ENCODE assay signal across 19 cellular contexts in genomic region chr7:1101580-1102431, GRCh38. TPM values are rescaled to one million over a fixed set of nuclear protein-coding genes. Genes with fewer than 3 reads are reported as not detected.
DNase-seq lines count a peak whose midpoint lies in the region; ATAC-seq, FAIRE-seq and TF ChIP-seq lines count a peak whose summit lies in the region.
"Had no signal": no experiment of that assay in that cellular context is flagged by ENCODE, and none has a peak within 500 bp of the region (broad histone marks: within the 10 kb centered on the region; RNA-seq: fewer than 3 reads in every experiment).

No MANE protein-coding gene starts in this region.

- peak overlapping the region in 1 of 6 donors; percentile 16 for H3K27ac Mint-ChIP-seq in immature natural killer cell
- H3K27ac Mint-ChIP-seq: activated B cell treated with CpG ODN at 0.5 μM for 24 hours had no signal

- no peak for FAIRE-seq in D721Med (lab: Jason Lieb, UNC)

- POLR2A ChIA-PET in IMR-90 (lab: Charles Lee; ENCODE audit: unreplicated experiment), result no interaction called here

- H2AK5ac ChIP-seq in IMR-90 (ENCODE audit: low read depth, low read length), result no peak overlapping the region

- no peak for TF ChIP-seq EP300 in stomach (IDR thresholded peaks at IDR 0.05)

- no peak overlapping the region for H3K18ac ChIP-seq in IMR-90 (ENCODE audit: low read depth, low read length)

- H3K4me3 ChIP-seq in IMR-90 (ENCODE audit: insufficient read depth, low read depth, low read length) (no peak overlapping the region), body of pancreas (no peak overlapping the region), right lobe of liver (no peak overlapping the region), stomach (no peak overlapping the region)
- H3K4me3 ChIP-seq: dorsolateral prefrontal cortex, HAP-1, left ventricle myocardium inferior, tibial nerve had no signal

- no peak overlapping the region for H4K5ac ChIP-seq in IMR-90 (ENCODE audit: low read depth, low read length)

- H2BK20ac ChIP-seq in IMR-90 (ENCODE audit: low read depth, low read length), result no peak overlapping the region

- H3K4me3 Mint-ChIP-seq in immature natural killer cell, result no peak overlapping the region
- H3K4me3 Mint-ChIP-seq: activated B cell treated with CpG ODN at 0.5 μM for 24 hours; activated CD8-positive, alpha-beta memory T cell treated with anti-CD3 and anti-CD28 coated beads, Interleukin-2, amount 10 ng/mL, durations not matched to agents 7 days and 5 days had no signal

- H4K8ac ChIP-seq in IMR-90 (ENCODE audit: low read depth in 2 of 2, low read length in 2 of 2), result no peak overlapping the region

- no peaks in the 10 kb centered on the region for H3K9me3 Mint-ChIP-seq in immature natural killer cell

- H3K23ac ChIP-seq in IMR-90 (ENCODE audit: low read depth, low read length), result no peak overlapping the region

- in situ Hi-C loops in IMR-90 (cut with MboI; ENCODE audit: low sequenced_read_pairs), result no loop called here

- H2AFZ ChIP-seq in IMR-90 (replicated peaks; ENCODE audit: low read length, poor library complexity), result no peak overlapping the region

- WGBS in IMR-90 (ENCODE audit: extremely low coverage in 2 of 2, insufficient read length in 1 of 2), 2 experiments, result 90% methylated on average over 28 of the region's 47 CpGs; no CpG with 5 or more reads in 1 of the 2 experiments
- 66 to 78% methylated on average over 22 to 47 of the region's 47 CpGs for WGBS in body of pancreas, 2 donors
- WGBS in right lobe of liver (ENCODE audit: insufficient coverage, low coverage, low lambda C conversion rate, missing lambda C conversion rate), result 54% methylated on average over 22 of the region's 47 CpGs
- WGBS in stomach, 5 donors, result 59 to 84% (median 68%) methylated on average over 34 to 47 of the region's 47 CpGs

- no peak for TF ChIP-seq CTCF in IMR-90 (conservative IDR thresholded peaks at IDR 0.05; ENCODE audit: low read depth, low read length)
- no peak for TF ChIP-seq CTCF in body of pancreas (IDR thresholded peaks at IDR 0.05)
- TF ChIP-seq CTCF in right lobe of liver (IDR thresholded peaks at IDR 0.05), result no peak
- no peak for TF ChIP-seq CTCF in stomach (IDR thresholded peaks at IDR 0.05)
- TF ChIP-seq CTCF in D721Med (IDR thresholded peaks at IDR 0.05; ENCODE audit: insufficient read depth, missing control alignments), result no peak
- no peak for TF ChIP-seq CTCF in GM20000 (IDR thresholded peaks at IDR 0.05; ENCODE audit: extremely low read depth, missing control alignments)

- H3K4ac ChIP-seq in IMR-90 (ENCODE audit: low read depth, low read length), result no peak overlapping the region

- no peak overlapping the region for H4K91ac ChIP-seq in IMR-90 (ENCODE audit: insufficient read depth, low read depth, low read length)

- BruUV-seq in IMR-90 (replicated peaks; lab: Mats Ljungman, UMichigan), result no TSS peak

- H3K9ac ChIP-seq in IMR-90 (ENCODE audit: low read depth, low read length), result no peak overlapping the region

- H3K4me1 ChIP-seq in IMR-90 (ENCODE audit: control insufficient read depth, insufficient read depth, low read length) (peaks cover 2% of the 10 kb centered on the region; the same call in 1 of the 2 replicates), body of pancreas (peaks cover 26% of the 10 kb centered on the region), right lobe of liver (peaks cover 0 to 34% (median 19%) of the 10 kb centered on the region in 4 donors), stomach (peaks cover 43 to 72% (median 52%) of the 10 kb centered on the region in 4 donors)
- H3K4me1 ChIP-seq: HAP-1 had no signal

- H4K20me1 ChIP-seq in IMR-90 (ENCODE audit: insufficient read depth, low read length), result peaks cover 11% of the 10 kb centered on the region; the same call in 1 of the 2 replicates

- H3K9me3 ChIP-seq in IMR-90 (ENCODE audit: control insufficient read depth, insufficient read depth, low read length) (no peaks in the 10 kb centered on the region), body of pancreas (no peaks in the 10 kb centered on the region), right lobe of liver (no peaks in the 10 kb centered on the region), stomach (no peaks in the 10 kb centered on the region)
- H3K9me3 ChIP-seq: HAP-1, left ventricle myocardium inferior, tibial nerve had no signal

- H2BK15ac ChIP-seq in IMR-90 (ENCODE audit: low read depth, low read length), result no peak overlapping the region

- H3K27me3 ChIP-seq in IMR-90 (ENCODE audit: control insufficient read depth, insufficient read depth, low read length), result no peaks in the 10 kb centered on the region
- no peaks in the 10 kb centered on the region for H3K27me3 ChIP-seq in body of pancreas
- no peaks in the 10 kb centered on the region for H3K27me3 ChIP-seq in right lobe of liver
- no peaks in the 10 kb centered on the region for H3K27me3 ChIP-seq in stomach
- H3K27me3 ChIP-seq: dorsolateral prefrontal cortex, tibial nerve had no signal

- H2AK9ac ChIP-seq in IMR-90 (replicated peaks; ENCODE audit: low read depth, low read length, poor library complexity), result peak overlapping the region; percentile 13

- TF ChIP-seq POLR2A in IMR-90 (IDR thresholded peaks at IDR 0.05; ENCODE audit: low read depth, low read length) (no peak), body of pancreas (IDR thresholded peaks at IDR 0.05) (no peak), right lobe of liver (IDR thresholded peaks at IDR 0.05) (peak; percentile 27), stomach (IDR thresholded peaks at IDR 0.05) (no peak)

- DNase-seq in IMR-90 (no peak), body of pancreas (peak in 3 of 4 donors; percentile 43 to 66 (median 44)), right lobe of liver (peak; percentile 84 to 95 (median 91)), stomach (peak; percentile 75), immature natural killer cell (no peak), D721Med (ENCODE audit: insufficient read length, low spot score) (no peak), GM20000 (ENCODE audit: low spot score) (no peak)
- DNase-seq: activated B cell treated with CpG ODN at 0.5 μM for 24 hours; activated CD8-positive, alpha-beta memory T cell treated with anti-CD3 and anti-CD28 coated beads, Interleukin-2, amount 10 ng/mL, durations not matched to agents 7 days and 5 days; activated gamma-delta T cell treated with Interleukin-2 at 50 U/mL for 16 hours; dorsolateral prefrontal cortex; KG1; left ventricle myocardium inferior; NCI-H1092 treated with DMSO at 0.1 percent for 48 hours; NK-92 treated with Interleukin-12 subunit alpha and Interleukin-12 subunit beta, amount 100 ng/mL, for 24 hours had no signal

- peaks cover 8 to 17% of the 10 kb centered on the region in 2 experiments; a peak in 3 of 4 replicates for H3K79me1 ChIP-seq in IMR-90 (ENCODE audit: low read depth in 1 of 2, low read length in 2 of 2)

- no peak overlapping the region for H2BK120ac ChIP-seq in IMR-90 (ENCODE audit: low read depth, low read length)

- H3K56ac ChIP-seq in IMR-90 (ENCODE audit: extremely low read depth, insufficient read depth, low read length), result no peak overlapping the region

- TF ChIP-seq RAD21 in IMR-90 (IDR thresholded peaks at IDR 0.05; ENCODE audit: low read length), result no peak

- H3K27ac ChIP-seq in IMR-90 (ENCODE audit: insufficient read depth, low read length), result no peak overlapping the region
- peak overlapping the region in 1 of 4 donors; percentile 8 for H3K27ac ChIP-seq in body of pancreas
- peak overlapping the region; percentile 23 to 89 (median 84) for H3K27ac ChIP-seq in right lobe of liver
- peak overlapping the region; percentile 69 to 88 (median 75) for H3K27ac ChIP-seq in stomach
- H3K27ac ChIP-seq: left ventricle myocardium inferior had no signal

- H3K36me3 Mint-ChIP-seq in immature natural killer cell, result peaks cover 4 to 9% (median 6%) of the 10 kb centered on the region in 3 donors

- H3K9me1 ChIP-seq in IMR-90 (ENCODE audit: insufficient read depth, low read length), result no peaks in the 10 kb centered on the region; the same call in 1 of the 2 replicates

- H3K14ac ChIP-seq in IMR-90 (replicated peaks; ENCODE audit: low read depth, low read length), result no peak overlapping the region

- H3K36me3 ChIP-seq in IMR-90 (ENCODE audit: control insufficient read depth, insufficient read depth, low read length) (peaks cover 2% of the 10 kb centered on the region), body of pancreas (replicated peaks in 1 of 2; ENCODE audit: insufficient read depth in 1 of 2, low read depth in 2 of 2) (no peaks in the 10 kb centered on the region), right lobe of liver (no peaks in the 10 kb centered on the region), stomach (peaks cover 0 to 8% (median 0%) of the 10 kb centered on the region in 4 donors)
- H3K36me3 ChIP-seq: HAP-1, left ventricle myocardium inferior had no signal

- H3K4me2 ChIP-seq in IMR-90 (ENCODE audit: low read depth, low read length), result no peak overlapping the region

- intact Hi-C loops in IMR-90 (cut with micrococcal nuclease), result no loop called here
- intact Hi-C loops in body of pancreas (cut with DNase I), result no loop called here
- intact Hi-C loops in right lobe of liver (cut with DNase I), result no loop called here
- intact Hi-C loops in stomach (cut with DNase I; ENCODE audit: low total_unique reads), result no loop called here

- CTCF ChIA-PET in IMR-90 (lab: Yijun Ruan, JAX), result interaction anchor here (0.6 to 0.7 kb wide), 2 partner anchors 22 to 108 kb away, joined by 3 read pairs; no protein-coding TSS in a partner anchor

- H2BK5ac ChIP-seq in IMR-90 (ENCODE audit: low read depth, low read length, poor library complexity, severe bottlenecking), result no peak overlapping the region

- ATAC-seq in IMR-90 (ENCODE audit: low read depth), result no peak
- peak; percentile 49 for ATAC-seq in body of pancreas
- peak; percentile 86 to 91 (median 89) for ATAC-seq in right lobe of liver
- ATAC-seq in GM18867 (IDR thresholded peaks at IDR 0.05; ENCODE audit: unreplicated experiment), result no peak
- ATAC-seq: activated CD8-positive, alpha-beta memory T cell treated with anti-CD3 and anti-CD28 coated beads, Interleukin-2, amount 10 ng/mL, durations not matched to agents 7 days and 5 days had no signal

- no peaks in the 10 kb centered on the region for H3K4me1 Mint-ChIP-seq in immature natural killer cell

- dilution Hi-C loops in IMR-90 (cut with HindIII; ENCODE audit: low sequenced_read_pairs, unreplicated experiment), result no loop called here

- peaks cover 0 to 2% (median 0%) of the 10 kb centered on the region in 3 donors for H3K27me3 Mint-ChIP-seq in immature natural killer cell (ENCODE audit: low read depth in 3 of 3)
- H3K27me3 Mint-ChIP-seq: activated CD8-positive, alpha-beta memory T cell treated with anti-CD3 and anti-CD28 coated beads, Interleukin-2, amount 10 ng/mL, durations not matched to agents 7 days and 5 days had no signal

RNA-seq across cellular contexts. Expression of gene GPER1, which starts 13.9 kb away (rescaled TPM):
- total RNA-seq in IMR-90 (2012; rRNA removed) (2.0 and 2.2 TPM in 2 replicates), body of pancreas (1 to 10 TPM in 1 of 2 donors, not detected in 1; 1.0 TPM), right lobe of liver (10 to 100 TPM in 4 of 6 experiments, 1 to 10 TPM in 2; 7.0 to 26.4 (median 11.9) TPM), stomach (10 to 100 TPM in 2 of 5 donors, 1 to 10 TPM in 1, under 1 TPM in 1, not detected in 1; 0.58 to 18.3 (median 9.7) TPM)
- polyA plus RNA-seq in IMR-90 (2012; rRNA removed) (5.8 and 6.3 TPM in 2 replicates), stomach (10 to 100 TPM; 21.9 to 31.2 (median 26.0) TPM), immature natural killer cell (under 1 TPM in 2 of 3 donors, not detected in 1; 0.14 to 0.31 TPM)
- polyA plus RNA-seq in IMR-90 (2012; cell fraction: cytosol; rRNA removed), result 3.5 and 8.8 TPM in 2 replicates
- 10.8 and 20.8 TPM in 2 replicates for polyA plus RNA-seq in IMR-90 (2012; cell fraction: nucleus; rRNA removed; ENCODE audit: low replicate concordance)
- total RNA-seq: activated CD8-positive, alpha-beta memory T cell treated with anti-CD3 and anti-CD28 coated beads, Interleukin-2, amount 10 ng/mL, durations not matched to agents 7 days and 5 days; T-helper 1 cell treated with Interleukin-12 subunit alpha and Interleukin-12 subunit beta and Interleukin-4 antibody, amounts not matched to agents 30 ng/mL and 1 ng/mL, for 36 hours had no signal

RNA-seq across cellular contexts. Expression of gene GPR146, which starts 57.5 kb away (rescaled TPM):
- total RNA-seq in IMR-90 (2012; rRNA removed), result 0.83 and 2.2 TPM in 2 replicates
- 2.5 and 3.4 TPM in 2 replicates for polyA plus RNA-seq in IMR-90 (2012; rRNA removed)
- 1.9 and 8.1 TPM in 2 replicates for polyA plus RNA-seq in IMR-90 (2012; cell fraction: cytosol; rRNA removed)
- polyA plus RNA-seq in IMR-90 (2012; cell fraction: nucleus; rRNA removed; ENCODE audit: low replicate concordance), result 4.5 and 7.4 TPM in 2 replicates
- total RNA-seq in body of pancreas, result 10 to 100 TPM in 1 of 2 donors, 1 to 10 TPM in 1; 8.8 to 11.2 TPM
- total RNA-seq in right lobe of liver, result 10 to 100 TPM; 13.3 to 45.3 (median 22.8) TPM
- 10 to 100 TPM in 1 of 5 donors, 1 to 10 TPM in 4; 2.0 to 13.6 (median 4.4) TPM for total RNA-seq in stomach
- 10 to 100 TPM in 2 of 3 donors, 1 to 10 TPM in 1; 6.4 to 14.6 (median 10.8) TPM for polyA plus RNA-seq in stomach
- 1 to 10 TPM in 2 of 3 donors, not detected in 1; 1.1 to 1.9 TPM for polyA plus RNA-seq in immature natural killer cell

RNA-seq across cellular contexts. Expression of gene ZFAND2A, which starts 58.2 kb away (rescaled TPM):
- total RNA-seq in IMR-90 (2012; rRNA removed) (9.4 and 11.8 TPM in 2 replicates), body of pancreas (10 to 100 TPM; 15.6 to 17.8 TPM), right lobe of liver (10 to 100 TPM; 24.3 to 43.1 (median 31.8) TPM), stomach (10 to 100 TPM in 4 of 5 donors, under 1 TPM in 1; 0.89 to 44.9 (median 20.2) TPM)
- polyA plus RNA-seq in IMR-90 (2012; rRNA removed) (25.9 and 28.7 TPM in 2 replicates), stomach (10 to 100 TPM; 37.4 to 93.6 (median 53.1) TPM), immature natural killer cell (100 to 1,000 TPM in 2 of 3 donors, 10 to 100 TPM in 1; 68.0 to 134 (median 114) TPM)
- polyA plus RNA-seq in IMR-90 (2012; cell fraction: cytosol; rRNA removed), result 15.0 and 19.7 TPM in 2 replicates
- 21.7 and 58.1 TPM in 2 replicates for polyA plus RNA-seq in IMR-90 (2012; cell fraction: nucleus; rRNA removed; ENCODE audit: low replicate concordance)

Comparison
In these comparisons a context has a peak if more than half of its experiments do, and no peak if none do; other contexts are left out.
1. ATAC-seq: peak in body of pancreas (single experiment) and right lobe of liver (4 of 4); none in IMR-90 (single experiment) and GM18867 (single experiment).
2. DNase-seq: peak in body of pancreas (3 of 4), right lobe of liver (3 of 3) and stomach (single experiment); none in IMR-90 (single experiment), immature natural killer cell (0 of 3), D721Med (single experiment) and GM20000 (single experiment).